Comparison of ENCODE assay signal across 16 cellular contexts in genomic region chr18:48564139-48564538, GRCh38.
"Had no signal": no experiment of that assay in that cellular context is flagged by ENCODE, and none has a peak within 500 bp of the region (broad histone marks: within the 10 kb centered on the region; RNA-seq: fewer than 3 reads in every experiment).

No MANE protein-coding gene starts in this region.

- H3K9me3 Mint-ChIP-seq: activated naive CD4-positive, alpha-beta T cell treated with anti-CD3 and anti-CD28 coated beads, Interleukin-2, amount 50 U/mL, for 24 hours had no signal

- H3K27me3 Mint-ChIP-seq: activated CD4-positive, alpha-beta T cell treated with anti-CD3 and anti-CD28 coated beads, Interleukin-2, amount 10 ng/mL, durations not matched to agents 7 days and 5 days; activated naive CD4-positive, alpha-beta T cell treated with anti-CD3 and anti-CD28 coated beads, Interleukin-2, amount 50 U/mL, for 24 hours had no signal

- H3K36me3 ChIP-seq: gastrocnemius medialis, sigmoid colon, tibial artery, uterus had no signal

- DNase-seq: activated CD4-positive, alpha-beta T cell treated with anti-CD3 and anti-CD28 coated beads, Interleukin-2, amount 10 ng/mL, durations not matched to agents 7 days and 5 days; activated CD8-positive, alpha-beta memory T cell treated with anti-CD3 and anti-CD28 coated beads, Interleukin-2, amount 50 U/mL, for 48 hours; activated effector memory CD4-positive, alpha-beta T cell treated with anti-CD3 and anti-CD28 coated beads, Interleukin-2, amount 50 U/mL, for 16 hours; activated T-cell treated with anti-CD3 and anti-CD28 coated beads, Interleukin-2, amount 50 U/mL, for 48 hours; gastrocnemius medialis; head of caudate nucleus; sigmoid colon; stimulated activated CD4-positive, alpha-beta T cell treated with anti-CD3 and anti-CD28 coated beads, Interleukin-1b, Interleukin-23, amount 100 ng/mL, for 48 hours; stimulated activated CD8-positive, alpha-beta memory T cell treated with anti-CD3 and anti-CD28 coated beads, Interleukin-4, amount 100 ng/mL, for 48 hours; stimulated activated naive CD4-positive, alpha-beta T cell treated with Interleukin-2 at 50 U/mL for 16 hours; substantia nigra; T-helper 1 cell; uterus had no signal

- H3K4me3 ChIP-seq: gastrocnemius medialis, sigmoid colon, tibial artery, uterus had no signal

- H3K36me3 Mint-ChIP-seq: activated naive CD4-positive, alpha-beta T cell treated with anti-CD3 and anti-CD28 coated beads, Interleukin-2, amount 50 U/mL, for 24 hours had no signal

- H3K4me1 ChIP-seq: uterus had no signal

- H3K4me3 Mint-ChIP-seq: activated CD4-positive, alpha-beta T cell treated with anti-CD3 and anti-CD28 coated beads, Interleukin-2, amount 10 ng/mL, durations not matched to agents 7 days and 5 days; activated naive CD4-positive, alpha-beta T cell treated with anti-CD3 and anti-CD28 coated beads, Interleukin-2, amount 50 U/mL, for 24 hours; neural crest cell had no signal

- H3K27me3 ChIP-seq: gastrocnemius medialis, sigmoid colon, tibial artery, uterus had no signal

- H3K27ac Mint-ChIP-seq: activated CD4-positive, alpha-beta T cell treated with anti-CD3 and anti-CD28 coated beads, Interleukin-2, amount 10 ng/mL, durations not matched to agents 7 days and 5 days; activated naive CD4-positive, alpha-beta T cell treated with anti-CD3 and anti-CD28 coated beads, Interleukin-2, amount 50 U/mL, for 24 hours had no signal

- H3K27ac ChIP-seq: gastrocnemius medialis, uterus had no signal

- H3K9me3 ChIP-seq: sigmoid colon, tibial artery, uterus had no signal

- H3K4me1 Mint-ChIP-seq: activated naive CD4-positive, alpha-beta T cell treated with anti-CD3 and anti-CD28 coated beads, Interleukin-2, amount 50 U/mL, for 24 hours had no signal

- ATAC-seq: gastrocnemius medialis had no signal
